8 cellular contexts compared by ENCODE assay signal in genomic region chr4:87209696-87210095, GRCh38. TPM values are rescaled to one million over a fixed set of nuclear protein-coding genes. Genes with fewer than 3 reads are reported as not detected.
DNase-seq lines count a peak whose midpoint lies in the region; ATAC-seq, FAIRE-seq and TF ChIP-seq lines count a peak whose summit lies in the region.

No MANE protein-coding gene starts in this region.

- H3K27ac ChIP-seq in right lobe of liver (peak overlapping the region in 1 of 3 donors; percentile 3), small intestine (ENCODE audit: low read depth in 1 of 2, low read length in 1 of 2) (no peak overlapping the region)

- H3K27me3 ChIP-seq in right lobe of liver (no peaks in the 10 kb centered on the region), small intestine (ENCODE audit: control insufficient read depth in 2 of 2, insufficient read depth in 2 of 2, low read length in 2 of 2) (no peaks in the 10 kb centered on the region)

- DNase-seq in OCI-M1 (lab: John Stamatoyannopoulos, UW) (peak; percentile 95), right lobe of liver (peak in 2 of 3 donors; percentile 57 to 74), RCC 7860 (ENCODE audit: low spot score) (no peak), NCI-H1048 (lab: John Stamatoyannopoulos, UW) (no peak), GOT3 (lab: John Stamatoyannopoulos, UW) (no peak), small intestine (no peak)

- intact Hi-C loops in right lobe of liver (cut with DNase I) = no loop called here

- no peaks in the 10 kb centered on the region for H3K36me3 ChIP-seq in right lobe of liver
- H3K36me3 ChIP-seq in small intestine (ENCODE audit: control insufficient read depth in 2 of 2, insufficient read depth in 2 of 2, low read length in 2 of 2) = no peaks in the 10 kb centered on the region

- peak; percentile 87 for ATAC-seq in GM18870 (IDR thresholded peaks at IDR 0.05; ENCODE audit: unreplicated experiment)
- ATAC-seq in HG02798 (IDR thresholded peaks at IDR 0.05; ENCODE audit: poor library complexity, unreplicated experiment) = peak; percentile 86
- ATAC-seq in right lobe of liver = peak; percentile 71 to 86 (median 77)

- no peak overlapping the region for H3K4me3 ChIP-seq in right lobe of liver
- H3K4me3 ChIP-seq in small intestine (ENCODE audit: low read depth in 1 of 2, low read length in 2 of 2) = no peak overlapping the region

- TF ChIP-seq POLR2A in right lobe of liver (IDR thresholded peaks at IDR 0.05) = no peak

- peaks cover 0 to 5% (median 0%) of the 10 kb centered on the region in 4 donors for H3K4me1 ChIP-seq in right lobe of liver
- peaks cover 0 to 3% of the 10 kb centered on the region in 2 donors for H3K4me1 ChIP-seq in small intestine (ENCODE audit: control insufficient read depth in 2 of 2, insufficient read depth in 1 of 2, low read depth in 1 of 2, low read length in 1 of 2)

- no peak for TF ChIP-seq CTCF in right lobe of liver (IDR thresholded peaks at IDR 0.05)

- no peak for FAIRE-seq in RCC 7860 (lab: Jason Lieb, UNC)
- FAIRE-seq in small intestine (lab: Jason Lieb, UNC) = no peak

- no peaks in the 10 kb centered on the region for H3K9me3 ChIP-seq in right lobe of liver
- no peaks in the 10 kb centered on the region for H3K9me3 ChIP-seq in small intestine (ENCODE audit: control insufficient read depth, low read depth)

- 37% methylated on average over 5 of the region's 6 CpGs for WGBS in right lobe of liver (ENCODE audit: insufficient coverage, low coverage, low lambda C conversion rate, missing lambda C conversion rate)
- WGBS in small intestine, 3 donors = 69 to 91% (median 75%) methylated on average over 6 of the region's 6 CpGs

RNA-seq across cellular contexts. Expression of gene KLHL8, which starts 10.7 kb away (rescaled TPM):
- 1 to 10 TPM; 5.5 to 9.6 (median 7.2) TPM for total RNA-seq in right lobe of liver
- 1 to 10 TPM; 5.4 to 7.6 (median 6.5) TPM for polyA plus RNA-seq in small intestine

Comparison
In these comparisons a context has a peak if more than half of its experiments do, and no peak if none do; other contexts are left out.
1. DNase-seq: peak in OCI-M1 (single experiment) and right lobe of liver (2 of 3); none in RCC 7860 (single experiment), NCI-H1048 (single experiment), GOT3 (single experiment) and small intestine (single experiment).
2. Peak in every context shown above with its lines, with median percentiles within 50 percentile points of each other: ATAC-seq.